1 cellular context compared by ENCODE assay signal in the genomic region with DNA sequence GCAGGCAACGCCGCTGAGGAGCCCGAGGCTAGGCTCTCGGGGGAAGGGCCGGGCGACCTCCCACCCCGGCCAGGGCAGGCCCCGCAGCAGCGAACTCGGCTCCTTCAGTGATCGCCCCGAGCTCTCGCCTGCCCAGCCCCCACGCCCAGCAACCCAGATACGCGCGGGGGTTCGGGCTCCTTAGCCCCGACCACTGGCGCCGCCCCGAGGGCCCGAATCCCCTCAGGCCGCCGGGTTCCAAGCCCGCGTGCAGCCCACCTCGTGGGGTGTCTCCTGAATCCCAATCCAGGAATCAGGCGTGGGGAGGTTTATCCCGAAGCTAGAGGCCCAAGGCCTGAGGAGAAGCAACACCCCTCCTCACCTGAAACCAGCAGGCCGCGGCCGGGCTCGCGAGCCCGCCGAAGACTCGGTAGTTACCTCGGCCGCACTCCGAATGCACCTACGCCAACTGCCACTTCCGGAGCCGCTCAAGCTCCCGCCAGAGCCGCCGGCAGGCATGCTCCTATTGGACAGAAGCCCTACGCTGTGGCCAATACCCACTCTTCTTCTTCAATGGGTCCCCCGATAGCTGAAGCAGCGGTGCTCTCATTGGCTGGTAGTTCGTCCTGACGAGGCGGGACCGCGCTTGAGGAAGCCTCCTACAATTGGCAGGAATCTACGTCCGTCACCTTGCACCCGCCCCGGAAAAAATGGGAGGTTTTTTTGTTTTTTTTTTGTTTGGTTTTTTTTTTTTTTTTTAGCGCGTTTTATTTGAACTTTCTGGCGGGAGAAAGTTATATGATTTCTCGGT.
A peak's percentile ranks its signal among the peaks of the same experiment; 100 is the strongest.
TF ChIP-seq lines count a peak whose summit lies in the region.

A gene with protein sequence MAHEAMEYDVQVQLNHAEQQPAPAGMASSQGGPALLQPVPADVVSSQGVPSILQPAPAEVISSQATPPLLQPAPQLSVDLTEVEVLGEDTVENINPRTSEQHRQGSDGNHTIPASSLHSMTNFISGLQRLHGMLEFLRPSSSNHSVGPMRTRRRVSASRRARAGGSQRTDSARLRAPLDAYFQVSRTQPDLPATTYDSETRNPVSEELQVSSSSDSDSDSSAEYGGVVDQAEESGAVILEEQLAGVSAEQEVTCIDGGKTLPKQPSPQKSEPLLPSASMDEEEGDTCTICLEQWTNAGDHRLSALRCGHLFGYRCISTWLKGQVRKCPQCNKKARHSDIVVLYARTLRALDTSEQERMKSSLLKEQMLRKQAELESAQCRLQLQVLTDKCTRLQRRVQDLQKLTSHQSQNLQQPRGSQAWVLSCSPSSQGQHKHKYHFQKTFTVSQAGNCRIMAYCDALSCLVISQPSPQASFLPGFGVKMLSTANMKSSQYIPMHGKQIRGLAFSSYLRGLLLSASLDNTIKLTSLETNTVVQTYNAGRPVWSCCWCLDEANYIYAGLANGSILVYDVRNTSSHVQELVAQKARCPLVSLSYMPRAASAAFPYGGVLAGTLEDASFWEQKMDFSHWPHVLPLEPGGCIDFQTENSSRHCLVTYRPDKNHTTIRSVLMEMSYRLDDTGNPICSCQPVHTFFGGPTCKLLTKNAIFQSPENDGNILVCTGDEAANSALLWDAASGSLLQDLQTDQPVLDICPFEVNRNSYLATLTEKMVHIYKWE (minus strand): TSS at position 453 of the 790 bp plus-strand sequence. CDS start 5,428 bp downstream, outside the sequence.

TF ChIP-seq in H1, 55 proteins besides CTCF, POLR2A, EP300 and RAD21 (continued from another document):
- TF ChIP-seq POLR2AphosphoS5 (IDR thresholded peaks at IDR 0.05; ENCODE audit: low read depth, low read length) (peak; percentile 90), KDM1A (IDR thresholded peaks at IDR 0.05; ENCODE audit: borderline replicate concordance, low read length) (no peak), BRCA1 (IDR thresholded peaks at IDR 0.05; ENCODE audit: low read depth, low read length) (no peak), SIX5 (IDR thresholded peaks at IDR 0.05; ENCODE audit: low read depth, low read length) (no peak), SP2 (IDR thresholded peaks at IDR 0.05; ENCODE audit: low read length) (peak; percentile 87), EZH2 (IDR thresholded peaks at IDR 0.05; ENCODE audit: low read depth, low read length, severe bottlenecking) (no peak), CTBP2 (IDR thresholded peaks at IDR 0.05; ENCODE audit: borderline replicate concordance, insufficient read depth, insufficient read length, low read length) (no peak)
